In the genomic region with DNA sequence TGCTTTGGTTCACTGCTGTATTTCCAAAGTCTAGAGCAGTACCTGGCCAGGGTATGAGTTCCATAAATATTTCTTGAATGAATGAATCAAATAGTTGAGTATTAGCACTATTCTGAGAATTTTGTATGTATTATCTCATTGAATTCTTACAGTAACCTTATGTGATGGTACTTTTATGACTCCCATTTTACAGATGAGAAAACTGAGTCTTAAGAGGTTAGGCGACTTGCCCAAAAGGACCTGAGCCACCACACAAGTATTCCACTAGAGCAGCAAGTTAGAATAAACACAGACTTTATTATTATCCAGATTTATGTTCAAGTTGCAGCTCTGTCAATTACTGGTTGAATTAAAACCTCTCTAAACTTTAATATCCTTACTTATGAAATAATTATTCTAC, we compare ENCODE assay signal across 19 cellular contexts. TPM values are rescaled to one million over a fixed set of nuclear protein-coding genes. Genes with fewer than 3 reads are reported as not detected.
DNase-seq lines count a peak whose midpoint lies in the region; ATAC-seq and TF ChIP-seq lines count a peak whose summit lies in the region.
"Had no signal": no experiment of that assay in that cellular context is flagged by ENCODE, and none has a peak within 500 bp of the region (broad histone marks: within the 10 kb centered on the region; RNA-seq: fewer than 3 reads in every experiment).

No MANE protein-coding gene starts in this region.

- intact Hi-C loops in MCF 10A (cut with micrococcal nuclease) (no loop called here), mammary epithelial cell (cut with micrococcal nuclease) (no loop called here), colonic mucosa (cut with DNase I) (no loop called here)

- H3K9me3 Mint-ChIP-seq in MCF 10A (ENCODE audit: unreplicated experiment): no peaks in the 10 kb centered on the region
- H3K9me3 Mint-ChIP-seq: IgD-negative memory B cell had no signal

- POLR2A ChIA-PET in MCF 10A (lab: Yijun Ruan, JAX): interaction anchor here (3.6 kb wide), 1 partner anchor 28 kb away, joined by 35 read pairs; no protein-coding TSS in a partner anchor

- CTCF ChIA-PET in MCF 10A (lab: Yijun Ruan, JAX): interaction anchor here (0.6 kb wide), 2 partner anchors 18 to 89 kb away, joined by 3 to 4 read pairs; no protein-coding TSS in a partner anchor
- CTCF ChIA-PET in mammary epithelial cell (lab: Charles Lee; ENCODE audit: low non-redundant PET): no interaction called here

- H2AFZ ChIP-seq in mammary epithelial cell (ENCODE audit: low read depth, low read length) (no peak overlapping the region), osteoblast (ENCODE audit: low read length) (no peak overlapping the region)

- no peaks in the 10 kb centered on the region for H3K27me3 Mint-ChIP-seq in MCF 10A (ENCODE audit: insufficient read depth, unreplicated experiment)
- H3K27me3 Mint-ChIP-seq: IgD-negative memory B cell had no signal

- peaks cover 48% of the 10 kb centered on the region for H3K4me1 Mint-ChIP-seq in MCF 10A (ENCODE audit: insufficient read depth, unreplicated experiment)

- peaks cover 46% of the 10 kb centered on the region for H3K79me2 ChIP-seq in mammary epithelial cell (ENCODE audit: insufficient read depth, low read length)
- H3K79me2 ChIP-seq in osteoblast (ENCODE audit: insufficient read depth, low read length): peaks cover 63% of the 10 kb centered on the region

- H3K27ac Mint-ChIP-seq in MCF 10A (ENCODE audit: low read depth, unreplicated experiment): peak overlapping the region; percentile 75
- H3K27ac Mint-ChIP-seq: IgD-negative memory B cell had no signal

- no peak for TF ChIP-seq POLR2A in upper lobe of left lung (IDR thresholded peaks at IDR 0.05)

- H3K27me3 ChIP-seq in mammary epithelial cell (ENCODE audit: insufficient read depth, low read length) (no peaks in the 10 kb centered on the region), colonic mucosa (no peaks in the 10 kb centered on the region), osteoblast (ENCODE audit: insufficient read depth, low read length) (no peaks in the 10 kb centered on the region), upper lobe of left lung (no peaks in the 10 kb centered on the region)

- H3K27ac ChIP-seq in mammary epithelial cell (ENCODE audit: insufficient read depth, low read depth, low read length): no peak overlapping the region
- peak overlapping the region; percentile 6 for H3K27ac ChIP-seq in colonic mucosa
- H3K27ac ChIP-seq in osteoblast (ENCODE audit: low read depth, low read length): peak overlapping the region; percentile 89
- H3K27ac ChIP-seq in upper lobe of left lung: peak overlapping the region; percentile 71 to 79 (median 76)
- H3K27ac ChIP-seq: neutrophil had no signal

- no peak overlapping the region for H3K4me3 Mint-ChIP-seq in MCF 10A (ENCODE audit: unreplicated experiment)
- H3K4me3 Mint-ChIP-seq: IgD-negative memory B cell had no signal

- ATAC-seq in upper lobe of left lung (ENCODE audit: low FRiP score in 2 of 2) (no peak), GM18858 (IDR thresholded peaks at IDR 0.05; ENCODE audit: unreplicated experiment) (no peak), GM19328 (IDR thresholded peaks at IDR 0.05; ENCODE audit: unreplicated experiment) (no peak)

- in situ Hi-C loops in mammary epithelial cell (cut with MboI; ENCODE audit: low sequenced_read_pairs in 2 of 2): no loop called here

- peaks cover 4% of the 10 kb centered on the region for H3K36me3 ChIP-seq in mammary epithelial cell (ENCODE audit: insufficient read depth, low read length)
- no peaks in the 10 kb centered on the region for H3K36me3 ChIP-seq in colonic mucosa
- H3K36me3 ChIP-seq in osteoblast (ENCODE audit: insufficient read depth, low read length): no peaks in the 10 kb centered on the region
- H3K36me3 ChIP-seq in upper lobe of left lung: no peaks in the 10 kb centered on the region
- H3K36me3 ChIP-seq: neutrophil had no signal

- 100% methylated on average over 1 of the region's 1 CpG for whole genome bisulfite sequencing in mammary epithelial cell (ENCODE audit: low coverage, missing lambda C conversion rate)
- 97 to 100% methylated on average over 1 of the region's 1 CpG for WGBS in upper lobe of left lung, 2 donors

- BruUV-seq in MCF 10A (replicated peaks; lab: Mats Ljungman, UMichigan) (no TSS peak), mammary epithelial cell (replicated peaks; lab: Mats Ljungman, UMichigan) (no TSS peak)

- H3K4me2 ChIP-seq in mammary epithelial cell (ENCODE audit: insufficient read depth, low read depth, low read length) (no peak overlapping the region), osteoblast (ENCODE audit: insufficient read depth, low read length) (no peak overlapping the region)

- H4K20me1 ChIP-seq in mammary epithelial cell (ENCODE audit: insufficient read depth, low read length) (no peaks in the 10 kb centered on the region), osteoblast (ENCODE audit: insufficient read depth, low read length) (no peaks in the 10 kb centered on the region)

- H3K9me3 ChIP-seq in mammary epithelial cell (replicated peaks; ENCODE audit: insufficient read depth, low read length) (no peaks in the 10 kb centered on the region), colonic mucosa (no peaks in the 10 kb centered on the region), osteoblast (ENCODE audit: low read depth, low read length) (no peaks in the 10 kb centered on the region), upper lobe of left lung (no peaks in the 10 kb centered on the region)
- H3K9me3 ChIP-seq: neutrophil had no signal

- peaks cover 18% of the 10 kb centered on the region for H3K4me1 ChIP-seq in mammary epithelial cell (ENCODE audit: insufficient read depth, low read length)
- H3K4me1 ChIP-seq in colonic mucosa: peaks cover 26% of the 10 kb centered on the region
- H3K4me1 ChIP-seq in osteoblast (ENCODE audit: insufficient read depth, low read length): peaks cover 45% of the 10 kb centered on the region
- peaks cover 50 to 64% (median 64%) of the 10 kb centered on the region in 4 donors for H3K4me1 ChIP-seq in upper lobe of left lung

- peaks cover 11% of the 10 kb centered on the region for H3K36me3 Mint-ChIP-seq in MCF 10A (ENCODE audit: insufficient read depth, unreplicated experiment)

- TF ChIP-seq CTCF in MCF 10A (IDR thresholded peaks at IDR 0.05; ENCODE audit: unreplicated experiment) (no peak), mammary epithelial cell (conservative IDR thresholded peaks at IDR 0.05 in 1 of 2, IDR thresholded peaks at IDR 0.05 in 1 of 2; ENCODE audit: extremely low read depth in 1 of 2, insufficient read depth in 1 of 2, low read depth in 1 of 2, low read length in 2 of 2) (no peak), colonic mucosa (IDR thresholded peaks at IDR 0.05) (no peak), osteoblast (IDR thresholded peaks at IDR 0.05; ENCODE audit: extremely low read depth, low read depth, low read length) (no peak), upper lobe of left lung (IDR thresholded peaks at IDR 0.05) (no peak)

- TF ChIP-seq EP300 in upper lobe of left lung (IDR thresholded peaks at IDR 0.05): no peak

- H3K4me3 ChIP-seq in mammary epithelial cell (replicated peaks in 1 of 3; ENCODE audit: insufficient read depth in 1 of 3, low read depth in 2 of 3, low read length in 3 of 3): no peak overlapping the region
- H3K4me3 ChIP-seq in colonic mucosa: no peak overlapping the region
- H3K4me3 ChIP-seq in osteoblast (ENCODE audit: insufficient read depth, low read length): no peak overlapping the region
- H3K4me3 ChIP-seq in upper lobe of left lung: no peak overlapping the region

- DNase-seq in MCF 10A (ENCODE audit: unreplicated experiment) (no peak), mammary epithelial cell (no peak), colonic mucosa (no peak), osteoblast (ENCODE audit: insufficient read length, low spot score, missing footprints) (no peak), upper lobe of left lung (no peak), NCI-H526 (lab: John Stamatoyannopoulos, UW) (no peak)
- DNase-seq: ACHN; activated T-cell treated with anti-CD3 and anti-CD28 coated beads, Interleukin-2, amount 50 U/mL, for 48 hours; DND-41; mesenchymal stem cell; MV-4-11; NCI-H2081; OCI-M1; stimulated activated CD4-positive, alpha-beta T cell treated with anti-CD3 and anti-CD28 coated beads, Interleukin-4, amount 100 ng/mL, for 24 hours; stimulated activated CD8-positive, alpha-beta memory T cell treated with anti-CD3 and anti-CD28 coated beads, Interleukin-4, amount 100 ng/mL, for 48 hours had no signal

- H3K9ac ChIP-seq in mammary epithelial cell (ENCODE audit: insufficient read depth, low read length) (no peak overlapping the region), colonic mucosa (ENCODE audit: low read depth in 2 of 2, low read length in 2 of 2) (no peak overlapping the region)

- dilution Hi-C loops in mammary epithelial cell (cut with HindIII; ENCODE audit: low sequenced_read_pairs): no loop called here

RNA-seq across cellular contexts. Expression of a gene that starts 29.4 kb away (rescaled TPM):
- total RNA-seq in MCF 10A (2022): 22.6 and 25.9 TPM in 2 replicates
- total RNA-seq in mammary epithelial cell: 10 to 100 TPM; 14.0 to 21.8 TPM
- polyA plus RNA-seq in mammary epithelial cell: 11.1 TPM
- polyA minus RNA-seq in mammary epithelial cell: 63.8 TPM
- 10 to 100 TPM; 16.1 to 24.2 TPM for total RNA-seq in colonic mucosa
- total RNA-seq in osteoblast: 25.0 and 29.2 TPM in 2 replicates
- 10 to 100 TPM; 30.9 to 42.7 (median 35.1) TPM for total RNA-seq in upper lobe of left lung
